22 cellular contexts compared by ENCODE assay signal in genomic region chr6:44029489-44030185, GRCh38.
A peak's percentile ranks its signal among the peaks of the same experiment; 100 is the strongest.
DNase-seq lines count a peak whose midpoint lies in the region; ATAC-seq and TF ChIP-seq lines count a peak whose summit lies in the region.
"Had no signal": no experiment of that assay in that cellular context is flagged by ENCODE, and none has a peak within 500 bp of the region (broad histone marks: within the 10 kb centered on the region; RNA-seq: fewer than 3 reads in every experiment).

No MANE protein-coding gene starts in this region.

- intact Hi-C loops in IMR-90 (cut with micrococcal nuclease), result no loop called here

- H3K4me1 ChIP-seq in IMR-90 (ENCODE audit: control insufficient read depth, insufficient read depth, low read length) (peaks cover 18% of the 10 kb centered on the region), endodermal cell (ENCODE audit: control insufficient read depth, insufficient read depth, low read length) (peaks cover 9% of the 10 kb centered on the region), mesenchymal stem cell (ENCODE audit: control insufficient read depth, insufficient read depth, low read depth, low read length) (peaks cover 8% of the 10 kb centered on the region)
- H3K4me1 ChIP-seq: body of pancreas had no signal

- no peak overlapping the region for H3K27ac Mint-ChIP-seq in endodermal cell
- H3K27ac Mint-ChIP-seq: activated naive CD8-positive, alpha-beta T cell treated with anti-CD3 and anti-CD28 coated beads, Interleukin-2, amount 10 ng/mL, durations not matched to agents 7 days and 5 days; activated T-helper 1 cell treated with anti-CD3 and anti-CD28 coated beads, Interleukin-12 subunit alpha, Interleukin-12 subunit beta, Interleukin-2, Interleukin-4 antibody, amounts not matched to agents 30 ng/mL and 10 ng/mL and 1 ng/mL, durations not matched to agents 14 hours and 24 hours and 36 hours; CD8-positive, alpha-beta memory T cell; nephron progenitor cell had no signal

- H3K4me3 ChIP-seq in AG10803 (ENCODE audit: low read length), result no peak overlapping the region
- no peak overlapping the region for H3K4me3 ChIP-seq in IMR-90 (ENCODE audit: insufficient read depth, low read depth, low read length)
- H3K4me3 ChIP-seq in endodermal cell (ENCODE audit: low read length), result no peak overlapping the region
- peak overlapping the region in 1 of 2 experiments; percentile 16 for H3K4me3 ChIP-seq in mesenchymal stem cell (ENCODE audit: insufficient read depth in 1 of 2, low read depth in 1 of 2, low read length in 2 of 2)
- H3K4me3 ChIP-seq: body of pancreas, tibial artery had no signal

- POLR2A ChIA-PET in IMR-90 (lab: Charles Lee; ENCODE audit: unreplicated experiment), result no interaction called here

- H2BK15ac ChIP-seq in IMR-90 (ENCODE audit: low read depth, low read length) (peak overlapping the region; percentile 19; the same call in 1 of the 3 replicates), mesenchymal stem cell (ENCODE audit: low read depth, poor library complexity, severe bottlenecking) (no peak overlapping the region)

- H3K9ac ChIP-seq in IMR-90 (ENCODE audit: low read depth, low read length) (no peak overlapping the region), endodermal cell (ENCODE audit: extremely low read depth, low read length, poor library complexity, severe bottlenecking) (no peak overlapping the region), mesenchymal stem cell (ENCODE audit: low read length) (peak overlapping the region; percentile 49)
- H3K9ac ChIP-seq: KMS-11 had no signal

- no peak overlapping the region for H3K4me3 Mint-ChIP-seq in endodermal cell
- H3K4me3 Mint-ChIP-seq: activated naive CD8-positive, alpha-beta T cell treated with anti-CD3 and anti-CD28 coated beads, Interleukin-2, amount 10 ng/mL, durations not matched to agents 7 days and 5 days; activated T-helper 1 cell treated with anti-CD3 and anti-CD28 coated beads, Interleukin-12 subunit alpha, Interleukin-12 subunit beta, Interleukin-2, Interleukin-4 antibody, amounts not matched to agents 30 ng/mL and 10 ng/mL and 1 ng/mL, durations not matched to agents 14 hours and 24 hours and 36 hours; CD8-positive, alpha-beta memory T cell; nephron progenitor cell had no signal

- H2AK5ac ChIP-seq in IMR-90 (ENCODE audit: low read depth, low read length) (0 out of 2 replicates have a peak overlapping the region, but pooled peaks have one; percentile 13), mesenchymal stem cell (ENCODE audit: low read length, severe bottlenecking) (no peak overlapping the region)

- no peak overlapping the region for H2BK12ac ChIP-seq in mesenchymal stem cell (ENCODE audit: low read length in 2 of 2)

- H3K4me2 ChIP-seq in IMR-90 (ENCODE audit: low read depth, low read length) (no peak overlapping the region), mesenchymal stem cell (ENCODE audit: low read length, poor library complexity, severe bottlenecking) (no peak overlapping the region)
- H3K4me2 ChIP-seq: KMS-11 had no signal

- H3K36me3 Mint-ChIP-seq in endodermal cell (ENCODE audit: low read depth), result no peaks in the 10 kb centered on the region
- H3K36me3 Mint-ChIP-seq: activated naive CD8-positive, alpha-beta T cell treated with anti-CD3 and anti-CD28 coated beads, Interleukin-2, amount 10 ng/mL, durations not matched to agents 7 days and 5 days; CD8-positive, alpha-beta memory T cell had no signal

- peaks cover 11% of the 10 kb centered on the region for H3K27me3 Mint-ChIP-seq in endodermal cell (ENCODE audit: insufficient read depth)

- H3K4ac ChIP-seq in IMR-90 (ENCODE audit: low read depth, low read length) (peak overlapping the region; percentile 8; the same call in 1 of the 2 replicates), mesenchymal stem cell (ENCODE audit: low read depth in 1 of 2, low read length in 2 of 2) (no peak overlapping the region)

- H2AK9ac ChIP-seq in IMR-90 (replicated peaks; ENCODE audit: low read depth, low read length, poor library complexity), result peak overlapping the region; percentile 18

- H2BK20ac ChIP-seq in IMR-90 (ENCODE audit: low read depth, low read length), result peak overlapping the region; percentile 30; the same call in 1 of the 2 replicates

- ATAC-seq in IMR-90 (ENCODE audit: low read depth) (peak; percentile 74), GM19035 (IDR thresholded peaks at IDR 0.05; ENCODE audit: unreplicated experiment) (no peak)
- ATAC-seq: body of pancreas, left lobe of liver had no signal

- no peaks in the 10 kb centered on the region for H3K9me3 Mint-ChIP-seq in endodermal cell
- H3K9me3 Mint-ChIP-seq: activated naive CD8-positive, alpha-beta T cell treated with anti-CD3 and anti-CD28 coated beads, Interleukin-2, amount 10 ng/mL, durations not matched to agents 7 days and 5 days; activated T-helper 1 cell treated with anti-CD3 and anti-CD28 coated beads, Interleukin-12 subunit alpha, Interleukin-12 subunit beta, Interleukin-2, Interleukin-4 antibody, amounts not matched to agents 30 ng/mL and 10 ng/mL and 1 ng/mL, durations not matched to agents 14 hours and 24 hours and 36 hours; CD8-positive, alpha-beta memory T cell; nephron progenitor cell had no signal

- H3K27me3 ChIP-seq in IMR-90 (ENCODE audit: control insufficient read depth, insufficient read depth, low read length) (no peaks in the 10 kb centered on the region), endodermal cell (ENCODE audit: control insufficient read depth, insufficient read depth, low read length, poor library complexity, severe bottlenecking) (no peaks in the 10 kb centered on the region), mesenchymal stem cell (ENCODE audit: control insufficient read depth in 1 of 2, insufficient read depth in 1 of 2, low read length in 2 of 2) (no peaks in the 10 kb centered on the region)
- H3K27me3 ChIP-seq: body of pancreas, tibial artery had no signal

- no peak overlapping the region for H3K23ac ChIP-seq in IMR-90 (ENCODE audit: low read depth, low read length)
- no peak overlapping the region for H3K23ac ChIP-seq in mesenchymal stem cell (ENCODE audit: low read length in 2 of 2)

- peak overlapping the region; percentile 78 for H3K18ac ChIP-seq in IMR-90 (ENCODE audit: low read depth, low read length)
- no peak overlapping the region for H3K18ac ChIP-seq in mesenchymal stem cell (ENCODE audit: low read depth in 1 of 2, low read length in 2 of 2)

- TF ChIP-seq POLR2A in IMR-90 (IDR thresholded peaks at IDR 0.05; ENCODE audit: low read depth, low read length), result no peak

- H4K8ac ChIP-seq in IMR-90 (ENCODE audit: low read depth in 2 of 2, low read length in 2 of 2) (no peak overlapping the region), mesenchymal stem cell (ENCODE audit: low read length) (no peak overlapping the region)

- H4K20me1 ChIP-seq in IMR-90 (ENCODE audit: insufficient read depth, low read length), result no peaks in the 10 kb centered on the region

- H3K36me3 ChIP-seq in IMR-90 (ENCODE audit: control insufficient read depth, insufficient read depth, low read length) (no peaks in the 10 kb centered on the region), endodermal cell (ENCODE audit: control insufficient read depth, insufficient read depth, low read length) (no peaks in the 10 kb centered on the region), mesenchymal stem cell (ENCODE audit: control insufficient read depth in 1 of 2, insufficient read depth in 2 of 2, low read depth in 1 of 2, low read length in 2 of 2) (no peaks in the 10 kb centered on the region)
- H3K36me3 ChIP-seq: tibial artery had no signal

- peak overlapping the region; percentile 28 for H2AFZ ChIP-seq in IMR-90 (replicated peaks; ENCODE audit: low read length, poor library complexity)
- H2AFZ ChIP-seq in mesenchymal stem cell (ENCODE audit: low read depth, low read length), result no peak overlapping the region

- H3K56ac ChIP-seq in IMR-90 (ENCODE audit: extremely low read depth, insufficient read depth, low read length), result no peak overlapping the region

- H2BK5ac ChIP-seq in IMR-90 (ENCODE audit: low read depth, low read length, poor library complexity, severe bottlenecking), result no peak overlapping the region
- no peak overlapping the region for H2BK5ac ChIP-seq in mesenchymal stem cell (ENCODE audit: low read depth, low read length, poor library complexity, severe bottlenecking)

- TF ChIP-seq RAD21 in IMR-90 (IDR thresholded peaks at IDR 0.05; ENCODE audit: low read length), result no peak

- H4K91ac ChIP-seq in IMR-90 (ENCODE audit: insufficient read depth, low read depth, low read length) (no peak overlapping the region), mesenchymal stem cell (ENCODE audit: low read length) (no peak overlapping the region)

- CTCF ChIA-PET in IMR-90 (lab: Yijun Ruan, JAX), result no interaction called here

- BruUV-seq in IMR-90 (replicated peaks; lab: Mats Ljungman, UMichigan), result no TSS peak

- H3K9me1 ChIP-seq in IMR-90 (ENCODE audit: insufficient read depth, low read length), result peaks cover 6% of the 10 kb centered on the region; the same call in 1 of the 2 replicates

- no CpG with 5 or more reads among the region's 3 CpGs for WGBS in IMR-90 (ENCODE audit: extremely low coverage in 2 of 2, insufficient read length in 1 of 2), 2 experiments
- WGBS in endodermal cell (ENCODE audit: insufficient coverage in 1 of 2, insufficient read length in 1 of 2), 2 experiments, result 89 to 95% methylated on average over 3 of the region's 3 CpGs
- WGBS in mesenchymal stem cell, result 89% methylated on average over 3 of the region's 3 CpGs

- no peaks in the 10 kb centered on the region for H3K9me3 ChIP-seq in IMR-90 (ENCODE audit: control insufficient read depth, insufficient read depth, low read length)
- H3K9me3 ChIP-seq in endodermal cell (ENCODE audit: control insufficient read depth, low read length), result no peaks in the 10 kb centered on the region
- H3K9me3 ChIP-seq in mesenchymal stem cell (ENCODE audit: control insufficient read depth, low read length), result no peaks in the 10 kb centered on the region
- H3K9me3 ChIP-seq: body of pancreas, tibial artery had no signal

- H2BK120ac ChIP-seq in IMR-90 (ENCODE audit: low read depth, low read length) (peak overlapping the region; percentile 66; the same call in 1 of the 2 replicates), mesenchymal stem cell (ENCODE audit: low read depth, low read length) (no peak overlapping the region)

- dilution Hi-C loops in IMR-90 (cut with HindIII; ENCODE audit: low sequenced_read_pairs, unreplicated experiment), result no loop called here

- H3K27ac ChIP-seq in IMR-90 (ENCODE audit: insufficient read depth, low read length) (peak overlapping the region; percentile 53; the same call in 1 of the 2 replicates), endodermal cell (ENCODE audit: low read depth, low read length) (no peak overlapping the region), mesenchymal stem cell (ENCODE audit: low read length, poor library complexity, severe bottlenecking) (no peak overlapping the region)
- H3K27ac ChIP-seq: body of pancreas, KMS-11, tibial artery had no signal

- H3K79me1 ChIP-seq in IMR-90 (ENCODE audit: low read depth in 1 of 2, low read length in 2 of 2) (no peaks in the 10 kb centered on the region), mesenchymal stem cell (replicated peaks; ENCODE audit: low read length, poor library complexity, severe bottlenecking) (no peaks in the 10 kb centered on the region)

- TF ChIP-seq CTCF in AG10803 (conservative IDR thresholded peaks at IDR 0.05; ENCODE audit: low read length), result peak; percentile 24; the same call in 1 of the 2 replicates
- no peak for TF ChIP-seq CTCF in IMR-90 (conservative IDR thresholded peaks at IDR 0.05; ENCODE audit: low read depth, low read length)
- TF ChIP-seq CTCF in endodermal cell (conservative IDR thresholded peaks at IDR 0.05), result no peak

- peaks cover 13% of the 10 kb centered on the region for H3K4me1 Mint-ChIP-seq in endodermal cell
- H3K4me1 Mint-ChIP-seq: CD8-positive, alpha-beta memory T cell had no signal

- peak overlapping the region; percentile 36 for H4K5ac ChIP-seq in IMR-90 (ENCODE audit: low read depth, low read length)

- DNase-seq in AG10803 (ENCODE audit: low read depth) (peak; percentile 85), IMR-90 (peak; percentile 77), endodermal cell (peak; percentile 14), mesenchymal stem cell (no peak), epidermal melanocyte (ENCODE audit: insufficient read length, low spot score) (no peak), hippocampal formation (lab: John Stamatoyannopoulos, UW) (no peak), SW480 (ENCODE audit: low spot score) (no peak)
- DNase-seq: activated CD4-positive, CD25-positive, alpha-beta regulatory T cell treated with anti-CD3 and anti-CD28 coated beads, Interleukin-2, amount 50 U/mL, for 72 hours; activated naive CD8-positive, alpha-beta T cell treated with anti-CD3 and anti-CD28 coated beads, Interleukin-2, amount 10 ng/mL, durations not matched to agents 7 days and 5 days; CD8-positive, alpha-beta memory T cell; DMS53; MV-4-11; NCI-H187 treated with DMSO at 0.1 percent for 48 hours; nephron progenitor cell; stimulated activated naive CD4-positive, alpha-beta T cell treated with Interleukin-2 at 50 U/mL for 16 hours; T1000 had no signal

- in situ Hi-C loops in IMR-90 (cut with MboI; ENCODE audit: low sequenced_read_pairs), result no loop called here

- peak overlapping the region; percentile 60 for H3K14ac ChIP-seq in IMR-90 (replicated peaks; ENCODE audit: low read depth, low read length)
- H3K14ac ChIP-seq in mesenchymal stem cell (ENCODE audit: low read length in 2 of 2), result no peak overlapping the region

Comparison
In these comparisons a context has a peak if more than half of its experiments do, and no peak if none do; other contexts are left out.
1. DNase-seq: peak in AG10803 (single experiment), IMR-90 (single experiment) and endodermal cell (single experiment); none in mesenchymal stem cell (single experiment), epidermal melanocyte (single experiment), hippocampal formation (0 of 2) and SW480 (single experiment).